ENCODE assay signal across 17 cellular contexts in the genomic region with DNA sequence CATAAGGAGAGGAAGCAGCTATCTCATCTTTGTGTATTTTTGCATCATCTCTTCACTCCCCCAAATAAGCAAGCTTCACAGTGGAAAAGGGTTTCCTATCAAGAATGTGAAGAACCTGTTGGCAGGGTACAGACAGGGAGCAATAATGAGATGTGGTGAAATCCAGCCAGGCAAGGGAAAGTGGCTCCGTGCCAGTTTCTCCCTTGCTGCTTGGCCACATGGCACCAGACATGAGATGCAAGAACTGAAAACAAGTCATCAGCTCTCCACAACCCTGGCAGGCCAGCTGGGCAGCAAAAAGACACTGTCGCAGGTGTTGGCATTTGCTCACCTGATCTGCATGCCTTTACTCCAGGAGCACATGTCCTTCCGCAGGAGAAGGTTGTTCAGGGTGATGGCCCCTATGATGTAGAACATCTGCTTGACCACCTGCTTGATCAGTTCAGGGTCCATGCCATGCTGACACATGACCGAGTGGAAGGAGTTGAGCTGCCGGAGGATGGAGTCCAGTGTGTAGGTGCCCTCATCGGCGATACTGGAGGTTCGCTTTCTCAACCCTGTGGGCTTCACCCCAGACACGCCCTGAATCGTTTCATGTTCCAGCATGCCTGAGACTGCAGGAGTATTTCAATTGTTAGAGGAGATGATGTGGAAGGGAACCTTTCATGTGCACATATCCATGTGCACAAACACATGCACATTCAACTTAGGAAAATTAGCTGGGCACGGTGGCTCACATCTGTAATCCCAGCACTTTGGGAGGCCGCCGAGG. TPM values are rescaled to one million over a fixed set of nuclear protein-coding genes. Genes with fewer than 3 reads are reported as not detected.
DNase-seq lines count a peak whose midpoint lies in the region; ATAC-seq, FAIRE-seq and TF ChIP-seq lines count a peak whose summit lies in the region.
"Had no signal": no experiment of that assay in that cellular context is flagged by ENCODE, and none has a peak within 500 bp of the region (broad histone marks: within the 10 kb centered on the region; RNA-seq: fewer than 3 reads in every experiment).

No MANE protein-coding gene starts in this region.

- no peaks in the 10 kb centered on the region for H3K9me3 Mint-ChIP-seq in CD8-positive, alpha-beta T cell
- H3K9me3 Mint-ChIP-seq: natural killer cell had no signal

- DNase-seq in HTR-8/SVneo (ENCODE audit: insufficient read length, low spot score) (no peak), Panc1 (ENCODE audit: low read depth, low spot score) (no peak), epithelial cell of esophagus (ENCODE audit: low read depth) (peak; percentile 73), lung (ENCODE audit: low spot score) (peak; percentile 63), OCI-M1 (lab: John Stamatoyannopoulos, UW) (no peak)
- DNase-seq in CD8-positive, alpha-beta T cell = no peak
- DNase-seq: AML-193; DMS153; natural killer cell; NCI-H187; NCI-H82; SIG-M5; stimulated activated CD4-positive, alpha-beta T cell treated with anti-CD3 and anti-CD28 coated beads, Interleukin-1b, Interleukin-23, amount 100 ng/mL, for 48 hours had no signal

- FAIRE-seq in HTR-8/SVneo (lab: Jason Lieb, UNC) = peak; percentile 76

- WGBS in lung, 2 donors = 89 to 94% methylated on average over 13 of the region's 13 CpGs

- no TSS peak for BruUV-seq in Panc1 (replicated peaks; lab: Mats Ljungman, UMichigan)

- no peaks in the 10 kb centered on the region for H3K27me3 ChIP-seq in Panc1 (ENCODE audit: control insufficient read depth, insufficient read depth, low read length)
- H3K27me3 ChIP-seq in lung (ENCODE audit: control insufficient read depth, insufficient read depth) = no peaks in the 10 kb centered on the region
- H3K27me3 ChIP-seq in CD8-positive, alpha-beta T cell (ENCODE audit: insufficient read depth, low read length) = no peaks in the 10 kb centered on the region

- CTCF ChIA-PET in Panc1 (lab: Charles Lee) = no interaction called here
- CTCF ChIA-PET in CD8-positive, alpha-beta T cell (lab: Charles Lee) = interaction anchor here (1.9 kb wide), 1 partner anchor 12 kb away, joined by 5 read pairs; no protein-coding TSS in a partner anchor

- H3K4me1 Mint-ChIP-seq in CD8-positive, alpha-beta T cell (ENCODE audit: low read depth) = no peaks in the 10 kb centered on the region
- H3K4me1 Mint-ChIP-seq: natural killer cell had no signal

- H3K4me3 Mint-ChIP-seq in CD8-positive, alpha-beta T cell = no peak overlapping the region
- H3K4me3 Mint-ChIP-seq: natural killer cell had no signal

- ATAC-seq in Panc1 (0 out of 2 replicates have a peak, but pooled peaks have one; percentile 17), lung (ENCODE audit: insufficient read depth, low FRiP score) (no peak), HG03469 (IDR thresholded peaks at IDR 0.05; ENCODE audit: unreplicated experiment) (no peak), GM18498 (IDR thresholded peaks at IDR 0.05; ENCODE audit: unreplicated experiment) (no peak)
- ATAC-seq in CD8-positive, alpha-beta T cell = no peak
- ATAC-seq: activated CD4-positive, CD25-positive, alpha-beta regulatory T cell treated with anti-CD3 and anti-CD28 coated beads, Interleukin-2, amount 50 U/mL, for 24 hours; natural killer cell had no signal

- no peaks in the 10 kb centered on the region for H3K27me3 Mint-ChIP-seq in CD8-positive, alpha-beta T cell (ENCODE audit: low read depth)

- intact Hi-C loops in Panc1 (cut with micrococcal nuclease; ENCODE audit: unreplicated experiment) = no loop called here
- intact Hi-C loops in CD8-positive, alpha-beta T cell (cut with DNase I, micrococcal nuclease) = no loop called here

- H3K27ac ChIP-seq in Panc1 (ENCODE audit: low read length) (no peak overlapping the region), lung (ENCODE audit: low read depth in 1 of 2, low read length in 1 of 2) (no peak overlapping the region)
- H3K27ac ChIP-seq in CD8-positive, alpha-beta T cell (ENCODE audit: low read depth, low read length) = no peak overlapping the region

- H3K4me3 ChIP-seq in Panc1 (ENCODE audit: low read depth in 2 of 2, low read length in 2 of 2) (no peak overlapping the region), epithelial cell of esophagus (ENCODE audit: low read length) (no peak overlapping the region), lung (no peak overlapping the region)
- no peak overlapping the region for H3K4me3 ChIP-seq in CD8-positive, alpha-beta T cell (ENCODE audit: low read depth, low read length)

- H3K4me1 ChIP-seq in Panc1 (ENCODE audit: control insufficient read depth, insufficient read depth, low read length) (no peaks in the 10 kb centered on the region), lung (ENCODE audit: control insufficient read depth in 2 of 2, insufficient read depth in 2 of 2, low read length in 2 of 2) (no peaks in the 10 kb centered on the region)
- H3K4me1 ChIP-seq in CD8-positive, alpha-beta T cell (ENCODE audit: insufficient read depth, low read length) = no peaks in the 10 kb centered on the region

- H3K9me3 ChIP-seq in Panc1 (ENCODE audit: control insufficient read depth, insufficient read depth, low read depth, low read length) (no peaks in the 10 kb centered on the region), lung (ENCODE audit: control insufficient read depth in 2 of 2, insufficient read depth in 1 of 2, low read length in 1 of 2) (no peaks in the 10 kb centered on the region)
- H3K9me3 ChIP-seq in CD8-positive, alpha-beta T cell (ENCODE audit: low read length) = no peaks in the 10 kb centered on the region

- H3K27ac Mint-ChIP-seq in CD8-positive, alpha-beta T cell = no peak overlapping the region
- H3K27ac Mint-ChIP-seq: natural killer cell had no signal

- H3K36me3 ChIP-seq in Panc1 (ENCODE audit: control insufficient read depth, insufficient read depth, low read length) = peaks cover 11% of the 10 kb centered on the region
- H3K36me3 ChIP-seq in lung (ENCODE audit: control insufficient read depth in 2 of 2, insufficient read depth in 2 of 2, low read length in 2 of 2) = peaks cover 3 to 10% of the 10 kb centered on the region in 2 donors
- H3K36me3 ChIP-seq in CD8-positive, alpha-beta T cell (ENCODE audit: insufficient read depth, low read length) = peaks cover 24% of the 10 kb centered on the region

- POLR2A ChIA-PET in Panc1 (lab: Charles Lee) = interaction anchor here (0.5 to 0.7 kb wide), 2 partner anchors 10 to 320 kb away, joined by 3 to 6 read pairs; no protein-coding TSS in a partner anchor
- POLR2A ChIA-PET in CD8-positive, alpha-beta T cell (lab: Charles Lee) = interaction anchor here (0.6 kb wide), 1 partner anchor 177 kb away, joined by 4 read pairs; no protein-coding TSS in a partner anchor

- TF ChIP-seq CTCF in Panc1 (IDR thresholded peaks at IDR 0.05) = no peak
- no peak for TF ChIP-seq CTCF in epithelial cell of esophagus (IDR thresholded peaks at IDR 0.05; ENCODE audit: insufficient read depth, low read depth, low read length, missing control alignments)
- no peak for TF ChIP-seq CTCF in lung (IDR thresholded peaks at IDR 0.05; ENCODE audit: control extremely low read depth, extremely low read depth)
- TF ChIP-seq CTCF in CD8-positive, alpha-beta T cell (IDR thresholded peaks at IDR 0.05) = no peak

- H3K36me3 Mint-ChIP-seq in CD8-positive, alpha-beta T cell = peaks cover 82% of the 10 kb centered on the region

- in situ Hi-C loops in Panc1 (cut with HindIII; ENCODE audit: low pct_unique_long_range_greater_than_20kb, low sequenced_read_pairs) = no loop called here

RNA-seq across cellular contexts. Expression of a gene that starts 23.3 kb away (rescaled TPM):
- total RNA-seq in Panc1 (2021; ENCODE audit: unreplicated experiment) (28.2 TPM), lung (10 to 100 TPM; 64.5 to 70.1 TPM)
- 10.3 TPM for polyA plus RNA-seq in Panc1 (2012; ENCODE audit: insufficient read length)
- polyA plus RNA-seq in lung = 10 to 100 TPM; 11.1 to 15.5 TPM
- under 1 TPM; 0.24 to 0.31 TPM for total RNA-seq in CD8-positive, alpha-beta T cell
- total RNA-seq: HT1080 had no signal

Comparison
In these comparisons a context has a peak if more than half of its experiments do, and no peak if none do; other contexts are left out.
1. DNase-seq: peak in epithelial cell of esophagus (single experiment) and lung (single experiment); none in HTR-8/SVneo (single experiment), Panc1 (single experiment), CD8-positive, alpha-beta T cell (0 of 7) and OCI-M1 (single experiment).
2. RNA of a gene that starts 23.3 kb away (total RNA-seq): 64.5 to 70.1 TPM in lung and 28.2 TPM in Panc1 (single experiment); 0.24 to 0.31 TPM in CD8-positive, alpha-beta T cell; every median in the first group is over 10 times any median in the second.